In the genomic region with DNA sequence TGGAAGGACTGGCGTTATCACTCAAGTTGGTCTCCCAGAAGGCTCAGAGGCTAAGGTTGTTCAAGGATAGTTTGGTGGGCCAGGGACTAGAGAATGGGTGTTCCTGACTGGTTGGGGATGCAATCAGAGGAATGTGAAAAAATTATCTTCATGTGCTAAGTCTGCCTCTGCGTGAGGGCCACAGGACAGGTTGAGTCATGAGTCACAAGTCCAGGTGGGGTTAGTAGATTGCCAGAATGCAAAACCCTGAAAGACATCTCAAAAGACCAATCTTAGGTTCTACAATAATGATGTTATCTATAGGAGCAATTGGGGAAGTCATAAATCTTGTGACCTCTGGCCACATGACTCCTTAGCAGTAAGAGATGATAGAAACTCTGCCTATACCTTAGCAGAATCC, we compare ENCODE assay signal across 1 cellular context.
A peak's percentile ranks its signal among the peaks of the same experiment; 100 is the strongest.
TF ChIP-seq lines count a peak whose summit lies in the region.

No MANE protein-coding gene starts in this region.

TF ChIP-seq in K562, 482 proteins besides CTCF, POLR2A, EP300 and RAD21 (continued from another document and continues in another):
- TF ChIP-seq, protein P1, sequence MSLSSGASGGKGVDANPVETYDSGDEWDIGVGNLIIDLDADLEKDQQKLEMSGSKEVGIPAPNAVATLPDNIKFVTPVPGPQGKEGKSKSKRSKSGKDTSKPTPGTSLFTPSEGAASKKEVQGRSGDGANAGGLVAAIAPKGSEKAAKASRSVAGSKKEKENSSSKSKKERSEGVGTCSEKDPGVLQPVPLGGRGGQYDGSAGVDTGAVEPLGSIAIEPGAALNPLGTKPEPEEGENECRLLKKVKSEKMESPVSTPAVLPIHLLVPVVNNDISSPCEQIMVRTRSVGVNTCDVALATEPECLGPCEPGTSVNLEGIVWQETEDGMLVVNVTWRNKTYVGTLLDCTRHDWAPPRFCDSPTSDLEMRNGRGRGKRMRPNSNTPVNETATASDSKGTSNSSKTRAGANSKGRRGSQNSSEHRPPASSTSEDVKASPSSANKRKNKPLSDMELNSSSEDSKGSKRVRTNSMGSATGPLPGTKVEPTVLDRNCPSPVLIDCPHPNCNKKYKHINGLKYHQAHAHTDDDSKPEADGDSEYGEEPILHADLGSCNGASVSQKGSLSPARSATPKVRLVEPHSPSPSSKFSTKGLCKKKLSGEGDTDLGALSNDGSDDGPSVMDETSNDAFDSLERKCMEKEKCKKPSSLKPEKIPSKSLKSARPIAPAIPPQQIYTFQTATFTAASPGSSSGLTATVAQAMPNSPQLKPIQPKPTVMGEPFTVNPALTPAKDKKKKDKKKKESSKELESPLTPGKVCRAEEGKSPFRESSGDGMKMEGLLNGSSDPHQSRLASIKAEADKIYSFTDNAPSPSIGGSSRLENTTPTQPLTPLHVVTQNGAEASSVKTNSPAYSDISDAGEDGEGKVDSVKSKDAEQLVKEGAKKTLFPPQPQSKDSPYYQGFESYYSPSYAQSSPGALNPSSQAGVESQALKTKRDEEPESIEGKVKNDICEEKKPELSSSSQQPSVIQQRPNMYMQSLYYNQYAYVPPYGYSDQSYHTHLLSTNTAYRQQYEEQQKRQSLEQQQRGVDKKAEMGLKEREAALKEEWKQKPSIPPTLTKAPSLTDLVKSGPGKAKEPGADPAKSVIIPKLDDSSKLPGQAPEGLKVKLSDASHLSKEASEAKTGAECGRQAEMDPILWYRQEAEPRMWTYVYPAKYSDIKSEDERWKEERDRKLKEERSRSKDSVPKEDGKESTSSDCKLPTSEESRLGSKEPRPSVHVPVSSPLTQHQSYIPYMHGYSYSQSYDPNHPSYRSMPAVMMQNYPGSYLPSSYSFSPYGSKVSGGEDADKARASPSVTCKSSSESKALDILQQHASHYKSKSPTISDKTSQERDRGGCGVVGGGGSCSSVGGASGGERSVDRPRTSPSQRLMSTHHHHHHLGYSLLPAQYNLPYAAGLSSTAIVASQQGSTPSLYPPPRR (CRISPR knock-in tag; IDR thresholded peaks at IDR 0.05; ENCODE audit: borderline replicate concordance) = no peak
- TF ChIP-seq, protein P2, sequence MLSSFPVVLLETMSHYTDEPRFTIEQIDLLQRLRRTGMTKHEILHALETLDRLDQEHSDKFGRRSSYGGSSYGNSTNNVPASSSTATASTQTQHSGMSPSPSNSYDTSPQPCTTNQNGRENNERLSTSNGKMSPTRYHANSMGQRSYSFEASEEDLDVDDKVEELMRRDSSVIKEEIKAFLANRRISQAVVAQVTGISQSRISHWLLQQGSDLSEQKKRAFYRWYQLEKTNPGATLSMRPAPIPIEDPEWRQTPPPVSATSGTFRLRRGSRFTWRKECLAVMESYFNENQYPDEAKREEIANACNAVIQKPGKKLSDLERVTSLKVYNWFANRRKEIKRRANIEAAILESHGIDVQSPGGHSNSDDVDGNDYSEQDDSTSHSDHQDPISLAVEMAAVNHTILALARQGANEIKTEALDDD (IDR thresholded peaks at IDR 0.05) = peak; percentile 60; the same call in 1 of the 2 replicates
- TF ChIP-seq, protein P3, sequence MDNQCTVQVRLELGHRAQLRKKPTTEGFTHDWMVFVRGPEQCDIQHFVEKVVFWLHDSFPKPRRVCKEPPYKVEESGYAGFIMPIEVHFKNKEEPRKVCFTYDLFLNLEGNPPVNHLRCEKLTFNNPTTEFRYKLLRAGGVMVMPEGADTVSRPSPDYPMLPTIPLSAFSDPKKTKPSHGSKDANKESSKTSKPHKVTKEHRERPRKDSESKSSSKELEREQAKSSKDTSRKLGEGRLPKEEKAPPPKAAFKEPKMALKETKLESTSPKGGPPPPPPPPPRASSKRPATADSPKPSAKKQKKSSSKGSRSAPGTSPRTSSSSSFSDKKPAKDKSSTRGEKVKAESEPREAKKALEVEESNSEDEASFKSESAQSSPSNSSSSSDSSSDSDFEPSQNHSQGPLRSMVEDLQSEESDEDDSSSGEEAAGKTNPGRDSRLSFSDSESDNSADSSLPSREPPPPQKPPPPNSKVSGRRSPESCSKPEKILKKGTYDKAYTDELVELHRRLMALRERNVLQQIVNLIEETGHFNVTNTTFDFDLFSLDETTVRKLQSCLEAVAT (IDR thresholded peaks at IDR 0.05) = peak in 1 of 2 experiments; percentile 40; a peak in 1 of 4 replicates
- TF ChIP-seq, protein P4, sequence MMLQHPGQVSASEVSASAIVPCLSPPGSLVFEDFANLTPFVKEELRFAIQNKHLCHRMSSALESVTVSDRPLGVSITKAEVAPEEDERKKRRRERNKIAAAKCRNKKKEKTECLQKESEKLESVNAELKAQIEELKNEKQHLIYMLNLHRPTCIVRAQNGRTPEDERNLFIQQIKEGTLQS (IDR thresholded peaks at IDR 0.05) = peak; percentile 75; the same call in 1 of the 2 replicates
- TF ChIP-seq, protein P4 (CRISPR knock-in tag; conservative IDR thresholded peaks at IDR 0.05) = no peak
- TF ChIP-seq ADNP (tag; IDR thresholded peaks at IDR 0.05) (peak; percentile 26; the same call in 1 of the 2 replicates), L3MBTL2 (IDR thresholded peaks at IDR 0.05) (0 out of 2 replicates have a peak, but pooled peaks have one; percentile 10), ZNF134 (CRISPR knock-in tag; conservative IDR thresholded peaks at IDR 0.05) (no peak), RCOR1 (IDR thresholded peaks at IDR 0.05; ENCODE audit: borderline replicate concordance in 1 of 2, low read depth in 2 of 2, low read length in 2 of 2) (peak in 1 of 2 experiments; percentile 79; a peak in 2 of 4 replicates), TEAD4 (IDR thresholded peaks at IDR 0.05; ENCODE audit: low read length) (peak; percentile 82), TEAD4 (CRISPR knock-in tag; IDR thresholded peaks at IDR 0.05; ENCODE audit: borderline replicate concordance) (no peak), MTA1 (IDR thresholded peaks at IDR 0.05; ENCODE audit: borderline replicate concordance) (peak; percentile 75; the same call in 1 of the 2 replicates), FOXM1 (IDR thresholded peaks at IDR 0.05; ENCODE audit: low read depth) (peak; percentile 12; the same call in 1 of the 2 replicates), FOXM1 (CRISPR knock-in tag; IDR thresholded peaks at IDR 0.05; ENCODE audit: low read depth) (no peak), ERF (CRISPR knock-in tag; IDR thresholded peaks at IDR 0.05) (no peak), BACH1 (tag; IDR thresholded peaks at IDR 0.05) (no peak), CBX5 (IDR thresholded peaks at IDR 0.05; ENCODE audit: borderline replicate concordance, low read depth) (no peak), ZNF551 (CRISPR knock-in tag; IDR thresholded peaks at IDR 0.05) (no peak), CCNT2 (IDR thresholded peaks at IDR 0.05; ENCODE audit: borderline replicate concordance, extremely low read depth, insufficient read length, low read depth, low read length) (peak; percentile 41), ZNF57 (CRISPR knock-in tag; IDR thresholded peaks at IDR 0.05) (no peak), ZNF212 (CRISPR knock-in tag; IDR thresholded peaks at IDR 0.05) (no peak), TCF3 (CRISPR knock-in tag; IDR thresholded peaks at IDR 0.05) (peak; percentile 72), ZNF589 (CRISPR knock-in tag; IDR thresholded peaks at IDR 0.05; ENCODE audit: low read depth) (no peak), ZNF316 (IDR thresholded peaks at IDR 0.05) (no peak), RFX7 (CRISPR knock-in tag; IDR thresholded peaks at IDR 0.05) (no peak), JUN (IDR thresholded peaks at IDR 0.05; ENCODE audit: borderline replicate concordance, low read depth, low read length) (peak; percentile 80), JUN (CRISPR knock-in tag; IDR thresholded peaks at IDR 0.05; ENCODE audit: borderline replicate concordance) (no peak), MEIS2 (IDR thresholded peaks at IDR 0.05; ENCODE audit: partially characterized antibody) (peak; percentile 97), ATF1 (CRISPR knock-in tag; IDR thresholded peaks at IDR 0.05) (no peak), ATF1 (tag; IDR thresholded peaks at IDR 0.05) (0 out of 2 replicates have a peak, but pooled peaks have one; percentile 9), ARID2 (IDR thresholded peaks at IDR 0.05) (no peak), PML (IDR thresholded peaks at IDR 0.05; ENCODE audit: low read length) (0 out of 2 replicates have a peak, but pooled peaks have one; percentile 28), ESRRA (IDR thresholded peaks at IDR 0.05; ENCODE audit: borderline replicate concordance, low read depth) (peak; percentile 13; the same call in 1 of the 2 replicates), KDM2B (CRISPR knock-in tag; IDR thresholded peaks at IDR 0.05) (no peak), SMARCC2 (IDR thresholded peaks at IDR 0.05; ENCODE audit: low read depth) (0 out of 2 replicates have a peak, but pooled peaks have one; percentile 37), GABPA (tag; conservative IDR thresholded peaks at IDR 0.05; ENCODE audit: low read depth) (no peak), ZC3H4 (CRISPR knock-in tag; IDR thresholded peaks at IDR 0.05; ENCODE audit: borderline replicate concordance) (no peak), ZEB2 (IDR thresholded peaks at IDR 0.05) (peak; percentile 88), NR2C2 (CRISPR knock-in tag; IDR thresholded peaks at IDR 0.05) (no peak), NR2C2 (tag; IDR thresholded peaks at IDR 0.05) (peak; percentile 85), KLF16 (IDR thresholded peaks at IDR 0.05) (peak; percentile 50; the same call in 1 of the 2 replicates), DPF2 (IDR thresholded peaks at IDR 0.05) (peak; percentile 63), MTA2 (IDR thresholded peaks at IDR 0.05; ENCODE audit: low read depth) (0 out of 2 replicates have a peak, but pooled peaks have one; percentile 42), CTBP1 (IDR thresholded peaks at IDR 0.05; ENCODE audit: borderline replicate concordance) (peak; percentile 91)
- TF ChIP-seq, protein P5, sequence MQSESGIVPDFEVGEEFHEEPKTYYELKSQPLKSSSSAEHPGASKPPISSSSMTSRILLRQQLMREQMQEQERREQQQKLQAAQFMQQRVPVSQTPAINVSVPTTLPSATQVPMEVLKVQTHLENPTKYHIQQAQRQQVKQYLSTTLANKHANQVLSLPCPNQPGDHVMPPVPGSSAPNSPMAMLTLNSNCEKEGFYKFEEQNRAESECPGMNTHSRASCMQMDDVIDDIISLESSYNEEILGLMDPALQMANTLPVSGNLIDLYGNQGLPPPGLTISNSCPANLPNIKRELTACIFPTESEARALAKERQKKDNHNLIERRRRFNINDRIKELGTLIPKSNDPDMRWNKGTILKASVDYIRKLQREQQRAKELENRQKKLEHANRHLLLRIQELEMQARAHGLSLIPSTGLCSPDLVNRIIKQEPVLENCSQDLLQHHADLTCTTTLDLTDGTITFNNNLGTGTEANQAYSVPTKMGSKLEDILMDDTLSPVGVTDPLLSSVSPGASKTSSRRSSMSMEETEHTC (IDR thresholded peaks at IDR 0.05) = peak; percentile 78; the same call in 1 of the 2 replicates
- TF ChIP-seq, protein P6, sequence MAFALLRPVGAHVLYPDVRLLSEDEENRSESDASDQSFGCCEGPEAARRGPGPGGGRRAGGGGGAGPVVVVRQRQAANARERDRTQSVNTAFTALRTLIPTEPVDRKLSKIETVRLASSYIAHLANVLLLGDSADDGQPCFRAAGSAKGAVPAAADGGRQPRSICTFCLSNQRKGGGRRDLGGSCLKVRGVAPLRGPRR (CRISPR knock-in tag; IDR thresholded peaks at IDR 0.05) = no peak
- TF ChIP-seq, protein P7, sequence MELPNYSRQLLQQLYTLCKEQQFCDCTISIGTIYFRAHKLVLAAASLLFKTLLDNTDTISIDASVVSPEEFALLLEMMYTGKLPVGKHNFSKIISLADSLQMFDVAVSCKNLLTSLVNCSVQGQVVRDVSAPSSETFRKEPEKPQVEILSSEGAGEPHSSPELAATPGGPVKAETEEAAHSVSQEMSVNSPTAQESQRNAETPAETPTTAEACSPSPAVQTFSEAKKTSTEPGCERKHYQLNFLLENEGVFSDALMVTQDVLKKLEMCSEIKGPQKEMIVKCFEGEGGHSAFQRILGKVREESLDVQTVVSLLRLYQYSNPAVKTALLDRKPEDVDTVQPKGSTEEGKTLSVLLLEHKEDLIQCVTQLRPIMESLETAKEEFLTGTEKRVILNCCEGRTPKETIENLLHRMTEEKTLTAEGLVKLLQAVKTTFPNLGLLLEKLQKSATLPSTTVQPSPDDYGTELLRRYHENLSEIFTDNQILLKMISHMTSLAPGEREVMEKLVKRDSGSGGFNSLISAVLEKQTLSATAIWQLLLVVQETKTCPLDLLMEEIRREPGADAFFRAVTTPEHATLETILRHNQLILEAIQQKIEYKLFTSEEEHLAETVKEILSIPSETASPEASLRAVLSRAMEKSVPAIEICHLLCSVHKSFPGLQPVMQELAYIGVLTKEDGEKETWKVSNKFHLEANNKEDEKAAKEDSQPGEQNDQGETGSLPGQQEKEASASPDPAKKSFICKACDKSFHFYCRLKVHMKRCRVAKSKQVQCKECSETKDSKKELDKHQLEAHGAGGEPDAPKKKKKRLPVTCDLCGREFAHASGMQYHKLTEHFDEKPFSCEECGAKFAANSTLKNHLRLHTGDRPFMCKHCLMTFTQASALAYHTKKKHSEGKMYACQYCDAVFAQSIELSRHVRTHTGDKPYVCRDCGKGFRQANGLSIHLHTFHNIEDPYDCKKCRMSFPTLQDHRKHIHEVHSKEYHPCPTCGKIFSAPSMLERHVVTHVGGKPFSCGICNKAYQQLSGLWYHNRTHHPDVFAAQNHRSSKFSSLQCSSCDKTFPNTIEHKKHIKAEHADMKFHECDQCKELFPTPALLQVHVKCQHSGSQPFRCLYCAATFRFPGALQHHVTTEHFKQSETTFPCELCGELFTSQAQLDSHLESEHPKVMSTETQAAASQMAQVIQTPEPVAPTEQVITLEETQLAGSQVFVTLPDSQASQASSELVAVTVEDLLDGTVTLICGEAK (IDR thresholded peaks at IDR 0.05) = no peak
- TF ChIP-seq, protein P7 (CRISPR knock-in tag; IDR thresholded peaks at IDR 0.05) = no peak
